19 cellular contexts compared by ENCODE assay signal in the genomic region with DNA sequence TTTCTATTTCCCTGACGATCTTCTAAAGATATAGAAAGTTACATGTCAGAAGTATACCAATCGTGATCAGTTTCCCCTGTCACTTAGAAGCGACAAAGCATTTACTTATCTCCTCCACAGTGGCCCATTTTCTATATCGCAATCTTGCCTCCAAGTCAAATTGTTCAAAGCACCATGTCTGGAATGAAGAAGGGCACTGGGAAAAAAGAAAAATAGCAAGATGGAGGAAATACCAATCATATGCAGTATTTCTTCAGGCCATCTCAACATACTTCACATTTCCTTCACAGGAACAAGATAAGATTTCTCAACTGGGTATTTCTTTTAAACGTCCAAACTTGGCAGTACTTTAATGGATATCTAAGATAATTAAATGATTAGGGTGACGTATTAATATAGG.
A peak's percentile ranks its signal among the peaks of the same experiment; 100 is the strongest.
DNase-seq lines count a peak whose midpoint lies in the region; ATAC-seq and TF ChIP-seq lines count a peak whose summit lies in the region.
"Had no signal": no experiment of that assay in that cellular context is flagged by ENCODE, and none has a peak within 500 bp of the region (broad histone marks: within the 10 kb centered on the region; RNA-seq: fewer than 3 reads in every experiment).

No MANE protein-coding gene starts in this region.

- H3K9me3 Mint-ChIP-seq in activated CD4-positive, alpha-beta memory T cell treated with anti-CD3 and anti-CD28 coated beads for 36 hours, result no peaks in the 10 kb centered on the region
- peaks cover 11% of the 10 kb centered on the region for H3K9me3 Mint-ChIP-seq in activated CD4-positive, alpha-beta memory T cell treated with anti-CD3 and anti-CD28 coated beads, Interleukin-2, amount 10 ng/mL, durations not matched to agents 7 days and 5 days
- H3K9me3 Mint-ChIP-seq in HFFc6 (no peaks in the 10 kb centered on the region), naive B cell (peaks cover 0 to 2% (median 0%) of the 10 kb centered on the region in 7 donors)
- H3K9me3 Mint-ChIP-seq: stimulated activated effector memory CD8-positive, alpha-beta T cell treated with anti-CD3 and anti-CD28 coated beads, Interleukin-12 subunit alpha, Interleukin-12 subunit beta, amount 100 ng/mL, for 72 hours had no signal

- TF ChIP-seq CTCF in HFFc6 (IDR thresholded peaks at IDR 0.05), result no peak
- TF ChIP-seq CTCF in brain microvascular endothelial cell (IDR thresholded peaks at IDR 0.05; ENCODE audit: low read depth, low read length, missing control alignments), result no peak

- H3K27me3 Mint-ChIP-seq in activated CD4-positive, alpha-beta memory T cell treated with anti-CD3 and anti-CD28 coated beads for 36 hours, result peaks cover 26% of the 10 kb centered on the region
- H3K27me3 Mint-ChIP-seq in activated CD4-positive, alpha-beta memory T cell treated with anti-CD3 and anti-CD28 coated beads, Interleukin-2, amount 10 ng/mL, durations not matched to agents 7 days and 5 days, result peaks cover 32% of the 10 kb centered on the region
- H3K27me3 Mint-ChIP-seq in HFFc6 (ENCODE audit: insufficient read depth) (no peaks in the 10 kb centered on the region), naive B cell (no peaks in the 10 kb centered on the region)
- H3K27me3 Mint-ChIP-seq: CD4-positive, CD25-positive, alpha-beta regulatory T cell had no signal

- H3K27ac ChIP-seq in brain microvascular endothelial cell, result peak overlapping the region; percentile 96
- H3K27ac ChIP-seq: gastrocnemius medialis, ovary, right lobe of liver, VCaP had no signal

- in situ Hi-C loops in brain microvascular endothelial cell (cut with HindIII; ENCODE audit: low pct_ligation_motif_present, low sequenced_read_pairs), result no loop called here

- no peak overlapping the region for H3K4me3 ChIP-seq in brain microvascular endothelial cell (ENCODE audit: low read depth, low read length)
- H3K4me3 ChIP-seq: gastrocnemius medialis, lung, ovary, right lobe of liver had no signal

- peak overlapping the region; percentile 61 for H3K27ac Mint-ChIP-seq in activated CD4-positive, alpha-beta memory T cell treated with anti-CD3 and anti-CD28 coated beads for 36 hours
- no peak overlapping the region for H3K27ac Mint-ChIP-seq in activated CD4-positive, alpha-beta memory T cell treated with anti-CD3 and anti-CD28 coated beads, Interleukin-2, amount 10 ng/mL, durations not matched to agents 7 days and 5 days
- H3K27ac Mint-ChIP-seq in HFFc6, result peak overlapping the region; percentile 81
- peak overlapping the region; percentile 97 to 100 (median 98) for H3K27ac Mint-ChIP-seq in naive B cell
- H3K27ac Mint-ChIP-seq: CD4-positive, CD25-positive, alpha-beta regulatory T cell; stimulated activated effector memory CD8-positive, alpha-beta T cell treated with anti-CD3 and anti-CD28 coated beads, Interleukin-12 subunit alpha, Interleukin-12 subunit beta, amount 100 ng/mL, for 72 hours had no signal

- H3K27me3 ChIP-seq in brain microvascular endothelial cell (replicated peaks), result no peaks in the 10 kb centered on the region
- H3K27me3 ChIP-seq: gastrocnemius medialis, ovary, right lobe of liver had no signal

- ATAC-seq in naive B cell (ENCODE audit: low read depth in 2 of 2) (no peak), HG03095 (IDR thresholded peaks at IDR 0.05; ENCODE audit: unreplicated experiment) (no peak), HG02571 (IDR thresholded peaks at IDR 0.05; ENCODE audit: unreplicated experiment) (no peak)
- ATAC-seq: gastrocnemius medialis; stimulated activated effector memory CD8-positive, alpha-beta T cell treated with anti-CD3 and anti-CD28 coated beads, Interleukin-12 subunit alpha, Interleukin-12 subunit beta, amount 100 ng/mL, for 72 hours had no signal

- DNase-seq in activated CD4-positive, alpha-beta memory T cell treated with anti-CD3 and anti-CD28 coated beads for 36 hours, result no peak
- no peak for DNase-seq in activated CD4-positive, alpha-beta memory T cell treated with anti-CD3 and anti-CD28 coated beads, Interleukin-2, amount 10 ng/mL, durations not matched to agents 7 days and 5 days
- DNase-seq in HFFc6, result no peak
- no peak for DNase-seq in brain microvascular endothelial cell
- no peak for DNase-seq in naive B cell
- no peak for DNase-seq in SIG-M5 (lab: John Stamatoyannopoulos, UW)
- DNase-seq: activated T-cell treated with anti-CD3 and anti-CD28 coated beads for 4 hours; CD4-positive, CD25-positive, alpha-beta regulatory T cell; gastrocnemius medialis; NCI-H1417; ovary; right lobe of liver; SHP77 had no signal

- POLR2A ChIA-PET in activated CD4-positive, alpha-beta memory T cell treated with anti-CD3 and anti-CD28 coated beads for 36 hours (lab: Charles Lee), result interaction anchor here (1.7 to 1.9 kb wide), 3 partner anchors 13 to 100 kb away, joined by 6 to 11 read pairs (median 7); no protein-coding TSS in a partner anchor
- POLR2A ChIA-PET in activated CD4-positive, alpha-beta memory T cell treated with anti-CD3 and anti-CD28 coated beads, Interleukin-2, amount 10 ng/mL, durations not matched to agents 7 days and 5 days (lab: Charles Lee), result no interaction called here

- no peak overlapping the region for H3K4me3 Mint-ChIP-seq in activated CD4-positive, alpha-beta memory T cell treated with anti-CD3 and anti-CD28 coated beads for 36 hours
- no peak overlapping the region for H3K4me3 Mint-ChIP-seq in activated CD4-positive, alpha-beta memory T cell treated with anti-CD3 and anti-CD28 coated beads, Interleukin-2, amount 10 ng/mL, durations not matched to agents 7 days and 5 days
- H3K4me3 Mint-ChIP-seq in HFFc6 (no peak overlapping the region), naive B cell (peak overlapping the region in 3 of 8 donors; percentile 27 to 64 (median 36))
- H3K4me3 Mint-ChIP-seq: activated naive CD8-positive, alpha-beta T cell; CD4-positive, CD25-positive, alpha-beta regulatory T cell; stimulated activated effector memory CD8-positive, alpha-beta T cell treated with anti-CD3 and anti-CD28 coated beads, Interleukin-12 subunit alpha, Interleukin-12 subunit beta, amount 100 ng/mL, for 72 hours had no signal

- peaks cover 47% of the 10 kb centered on the region for H3K4me1 Mint-ChIP-seq in activated CD4-positive, alpha-beta memory T cell treated with anti-CD3 and anti-CD28 coated beads for 36 hours (ENCODE audit: low read depth)
- H3K4me1 Mint-ChIP-seq in activated CD4-positive, alpha-beta memory T cell treated with anti-CD3 and anti-CD28 coated beads, Interleukin-2, amount 10 ng/mL, durations not matched to agents 7 days and 5 days, result peaks cover 58% of the 10 kb centered on the region
- H3K4me1 Mint-ChIP-seq in HFFc6 (ENCODE audit: low read depth) (peaks cover 81% of the 10 kb centered on the region), naive B cell (peaks cover 66 to 88% (median 71%) of the 10 kb centered on the region in 3 donors)
- H3K4me1 Mint-ChIP-seq: CD4-positive, CD25-positive, alpha-beta regulatory T cell had no signal

- intact Hi-C loops in activated CD4-positive, alpha-beta memory T cell treated with anti-CD3 and anti-CD28 coated beads for 36 hours (cut with micrococcal nuclease), result loop anchor here (1.0 to 5.0 kb wide), 2 partner anchors 100 to 224 kb away; no protein-coding TSS in a partner anchor

- H3K36me3 Mint-ChIP-seq in activated CD4-positive, alpha-beta memory T cell treated with anti-CD3 and anti-CD28 coated beads for 36 hours, result peaks cover 2% of the 10 kb centered on the region
- H3K36me3 Mint-ChIP-seq in activated CD4-positive, alpha-beta memory T cell treated with anti-CD3 and anti-CD28 coated beads, Interleukin-2, amount 10 ng/mL, durations not matched to agents 7 days and 5 days (ENCODE audit: low read depth), result peaks cover 8% of the 10 kb centered on the region
- H3K36me3 Mint-ChIP-seq in HFFc6 (ENCODE audit: low read depth) (no peaks in the 10 kb centered on the region), naive B cell (peaks cover 10% of the 10 kb centered on the region in 2 donors)
- H3K36me3 Mint-ChIP-seq: activated naive CD8-positive, alpha-beta T cell; CD4-positive, CD25-positive, alpha-beta regulatory T cell; stimulated activated effector memory CD8-positive, alpha-beta T cell treated with anti-CD3 and anti-CD28 coated beads, Interleukin-12 subunit alpha, Interleukin-12 subunit beta, amount 100 ng/mL, for 72 hours had no signal

- CTCF ChIA-PET in activated CD4-positive, alpha-beta memory T cell treated with anti-CD3 and anti-CD28 coated beads for 36 hours (lab: Charles Lee), result interaction anchor here (0.5 to 1.5 kb wide), 2 partner anchors 33 to 63 kb away, joined by 3 read pairs; partner anchors contain the start of gene IL6
- CTCF ChIA-PET in activated CD4-positive, alpha-beta memory T cell treated with anti-CD3 and anti-CD28 coated beads, Interleukin-2, amount 10 ng/mL, durations not matched to agents 7 days and 5 days (lab: Charles Lee), result no interaction called here

- H3K36me3 ChIP-seq in brain microvascular endothelial cell (replicated peaks), result no peaks in the 10 kb centered on the region
- H3K36me3 ChIP-seq: gastrocnemius medialis, ovary, right lobe of liver had no signal
